12 cellular contexts compared by ENCODE assay signal in genomic region chr1:54332781-54333585, GRCh38.
DNase-seq lines count a peak whose midpoint lies in the region; ATAC-seq and TF ChIP-seq lines count a peak whose summit lies in the region.
"Had no signal": no experiment of that assay in that cellular context is flagged by ENCODE, and none has a peak within 500 bp of the region (broad histone marks: within the 10 kb centered on the region; RNA-seq: fewer than 3 reads in every experiment).

No MANE protein-coding gene starts in this region.

- H3K36me3 ChIP-seq in heart right ventricle (no peaks in the 10 kb centered on the region), rectal smooth muscle tissue (ENCODE audit: control insufficient read depth, insufficient read depth, low read length) (no peaks in the 10 kb centered on the region), GM23248 (ENCODE audit: low read depth) (no peaks in the 10 kb centered on the region)
- H3K36me3 ChIP-seq: prostate gland had no signal

- H3K79me2 ChIP-seq in GM23248 (ENCODE audit: insufficient read depth), result peaks cover 77% of the 10 kb centered on the region

- DNase-seq in ELF-1 (ENCODE audit: low read depth, low spot score), result peak; percentile 11
- DNase-seq in heart right ventricle, result peak; percentile 54 to 66
- no peak for DNase-seq in GM23248
- DNase-seq in NCI-H1092 treated with DMSO at 0.1 percent for 48 hours (lab: John Stamatoyannopoulos, UW), result no peak
- DNase-seq: activated CD4-positive, alpha-beta T cell treated with anti-CD3 and anti-CD28 coated beads for 48 hours; NCI-H226 had no signal

- intact Hi-C loops in heart right ventricle (cut with DNase I), result loop anchor here in 1 of 10 donors (10.0 kb wide), 1 partner anchor 62 kb away; no protein-coding TSS in a partner anchor

- ATAC-seq in heart right ventricle (peak; percentile 27 to 64 (median 54)), HG02852 (IDR thresholded peaks at IDR 0.05; ENCODE audit: unreplicated experiment) (no peak), HG03457 (IDR thresholded peaks at IDR 0.05; ENCODE audit: unreplicated experiment) (no peak)
- ATAC-seq: activated naive CD4-positive, alpha-beta T cell treated with anti-CD3 and anti-CD28 coated beads, Interleukin-2, amount 50 U/mL, for 72 hours had no signal

- in situ Hi-C loops in GM23248 (cut with MboI), result no loop called here

- H3K4me3 ChIP-seq in heart right ventricle (no peak overlapping the region), rectal smooth muscle tissue (ENCODE audit: low read length) (no peak overlapping the region), GM23248 (no peak overlapping the region)
- H3K4me3 ChIP-seq: prostate gland had no signal

- no peak overlapping the region for H3K4me2 ChIP-seq in GM23248 (ENCODE audit: unreplicated experiment)

- H4K20me1 ChIP-seq in GM23248 (ENCODE audit: insufficient read depth), result no peaks in the 10 kb centered on the region

- TF ChIP-seq CTCF in VCaP (conservative IDR thresholded peaks at IDR 0.05), result no peak
- TF ChIP-seq CTCF in heart right ventricle (IDR thresholded peaks at IDR 0.05), result no peak

- H3K27me3 ChIP-seq in heart right ventricle, result no peaks in the 10 kb centered on the region
- no peaks in the 10 kb centered on the region for H3K27me3 ChIP-seq in rectal smooth muscle tissue (ENCODE audit: control insufficient read depth, insufficient read depth, low read length)
- H3K27me3 ChIP-seq in GM23248 (replicated peaks; ENCODE audit: insufficient read depth), result no peaks in the 10 kb centered on the region

- WGBS in heart right ventricle, 2 donors, result 36 to 46% methylated on average over 21 of the region's 21 CpGs
- 91 to 93% methylated on average over 21 of the region's 21 CpGs for WGBS in GM23248 (ENCODE audit: low coverage in 1 of 2, low lambda C conversion rate in 2 of 2, missing lambda C conversion rate in 2 of 2), 2 experiments

- H3K4me1 ChIP-seq in heart right ventricle (peaks cover 38 to 100% (median 88%) of the 10 kb centered on the region in 9 donors), rectal smooth muscle tissue (ENCODE audit: control insufficient read depth, insufficient read depth, low read length) (peaks cover 83% of the 10 kb centered on the region), GM23248 (ENCODE audit: insufficient read depth) (peaks cover 37% of the 10 kb centered on the region)

- H3K27ac ChIP-seq in VCaP, result peak overlapping the region; percentile 19; the same call in 1 of the 2 replicates
- peak overlapping the region in 9 of 10 donors; percentile 52 to 79 (median 60) for H3K27ac ChIP-seq in heart right ventricle
- peak overlapping the region; percentile 34 for H3K27ac ChIP-seq in rectal smooth muscle tissue (ENCODE audit: low read depth, low read length)
- H3K27ac ChIP-seq in GM23248, result no peak overlapping the region
- H3K27ac ChIP-seq: prostate gland had no signal

- H3K9ac ChIP-seq in rectal smooth muscle tissue (ENCODE audit: low read length) (no peak overlapping the region), GM23248 (no peak overlapping the region)

- H3K9me3 ChIP-seq in heart right ventricle (no peaks in the 10 kb centered on the region), GM23248 (ENCODE audit: low read depth) (no peaks in the 10 kb centered on the region)
- H3K9me3 ChIP-seq: prostate gland had no signal

- no peak overlapping the region for H2AFZ ChIP-seq in GM23248

- peaks cover 29% of the 10 kb centered on the region for H3F3A ChIP-seq in GM23248 (ENCODE audit: insufficient read depth)

- no peaks in the 10 kb centered on the region for H3K9me2 ChIP-seq in GM23248 (ENCODE audit: insufficient read depth)

Comparison
In these comparisons a context has a peak if more than half of its experiments do, and no peak if none do; other contexts are left out.
1. DNase-seq: peak in ELF-1 (single experiment) and heart right ventricle (2 of 2); none in GM23248 (single experiment) and NCI-H1092 treated with DMSO at 0.1 percent for 48 hours (single experiment).
2. ATAC-seq: peak in heart right ventricle (8 of 8); none in HG02852 (single experiment) and HG03457 (single experiment).